In the genomic region with DNA sequence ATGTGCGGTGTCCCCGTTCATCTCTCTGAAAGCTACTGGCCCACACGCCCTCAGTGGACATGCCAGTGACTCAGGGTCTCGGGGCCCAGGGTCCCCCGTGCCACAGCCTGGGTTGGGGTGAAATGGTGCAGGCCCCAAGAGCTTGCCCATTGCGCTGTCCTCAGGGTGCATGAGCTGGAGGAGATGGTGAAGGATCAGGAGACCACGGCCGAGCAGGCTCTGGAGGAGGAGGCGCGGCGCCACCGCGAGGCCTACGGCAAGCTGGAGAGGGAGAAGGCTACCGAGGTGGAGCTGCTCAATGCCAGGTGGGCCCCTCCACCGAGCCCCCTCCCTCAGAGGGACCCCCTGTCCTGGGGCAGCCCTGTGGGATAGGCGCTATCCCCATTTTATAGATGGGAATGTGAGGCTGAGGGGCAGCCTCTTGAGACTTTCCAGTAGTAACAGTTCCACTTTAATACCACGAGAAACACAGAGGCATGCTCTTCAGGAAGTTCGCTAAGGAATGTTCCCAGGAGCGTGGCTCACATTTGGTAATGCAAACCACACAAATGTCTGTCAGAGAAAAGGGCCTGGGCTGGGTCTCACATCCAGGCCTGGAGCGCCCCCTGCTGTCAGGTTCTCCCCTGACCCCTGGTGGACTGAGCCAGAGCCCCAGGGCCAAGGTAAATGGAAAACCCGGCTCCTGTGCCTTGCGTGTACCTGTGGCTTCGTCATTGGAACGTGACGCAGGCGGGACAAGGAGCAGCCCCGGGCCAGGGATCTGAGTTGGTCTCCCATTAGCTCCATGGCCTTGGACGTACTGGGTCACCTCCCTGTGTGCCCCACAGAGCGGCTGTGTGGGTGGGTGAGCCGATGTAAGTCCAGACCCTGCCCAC, we compare ENCODE assay signal across 8 cellular contexts.
DNase-seq lines count a peak whose midpoint lies in the region; ATAC-seq and TF ChIP-seq lines count a peak whose summit lies in the region.

No MANE protein-coding gene starts in this region.

- WGBS in upper lobe of left lung, 2 donors: 74 to 85% methylated on average over 20 to 31 of the region's 31 CpGs

- POLR2A ChIA-PET in GM10248 (lab: Yijun Ruan, JAX): no interaction called here

- no peaks in the 10 kb centered on the region for H3K27me3 Mint-ChIP-seq in activated naive CD4-positive, alpha-beta T cell treated with anti-CD3 and anti-CD28 coated beads, Interleukin-2, amount 10 ng/mL, durations not matched to agents 7 days and 5 days

- DNase-seq in GM10248 (ENCODE audit: extremely low spot score) (peak; percentile 88), KG1 (lab: John Stamatoyannopoulos, UW) (peak; percentile 74), SKM-1 treated with dmso at 0.1 percent for 144 hours (lab: John Stamatoyannopoulos, UW; ENCODE audit: unreplicated experiment) (peak; percentile 78), glomerular visceral epithelial cell (ENCODE audit: extremely low spot score) (peak; percentile 88), posterior cingulate gyrus (peak; percentile 70 to 97 (median 92)), upper lobe of left lung (peak; percentile 86 to 88)
- DNase-seq in activated naive CD4-positive, alpha-beta T cell treated with anti-CD3 and anti-CD28 coated beads, Interleukin-2, amount 10 ng/mL, durations not matched to agents 7 days and 5 days: peak; percentile 90

- H3K4me3 Mint-ChIP-seq in activated naive CD4-positive, alpha-beta T cell treated with anti-CD3 and anti-CD28 coated beads, Interleukin-2, amount 10 ng/mL, durations not matched to agents 7 days and 5 days: no peak overlapping the region

- peak; percentile 90 for TF ChIP-seq CTCF in GM10248 (IDR thresholded peaks at IDR 0.05; ENCODE audit: control extremely low read depth, extremely low read depth, low read depth, missing control alignments)
- peak; percentile 76 to 94 (median 90) for TF ChIP-seq CTCF in upper lobe of left lung (IDR thresholded peaks at IDR 0.05)

- H3K27me3 ChIP-seq in upper lobe of left lung: no peaks in the 10 kb centered on the region

- H3K9me3 ChIP-seq in upper lobe of left lung: peaks cover 0 to 9% (median 0%) of the 10 kb centered on the region in 4 donors

- CTCF ChIA-PET in GM10248 (lab: Yijun Ruan, JAX): interaction anchor here (0.6 to 11.7 kb wide), 30 partner anchors 8 to 318 kb away, joined by 3 to 178 read pairs (median 4); no protein-coding TSS in a partner anchor
- CTCF ChIA-PET in activated naive CD4-positive, alpha-beta T cell treated with anti-CD3 and anti-CD28 coated beads, Interleukin-2, amount 10 ng/mL, durations not matched to agents 7 days and 5 days (lab: Charles Lee): interaction anchor here (0.6 to 5.8 kb wide), 15 partner anchors 8 to 316 kb away, joined by 3 to 47 read pairs (median 3); partner anchors contain the start of gene RAB11FIP4

- TF ChIP-seq EP300 in upper lobe of left lung (IDR thresholded peaks at IDR 0.05): no peak

- intact Hi-C loops in posterior cingulate gyrus (cut with DNase I): loop anchor here (1.0 to 2.0 kb wide), 2 partner anchors 88 to 136 kb away; no protein-coding TSS in a partner anchor

- H3K36me3 Mint-ChIP-seq in activated naive CD4-positive, alpha-beta T cell treated with anti-CD3 and anti-CD28 coated beads, Interleukin-2, amount 10 ng/mL, durations not matched to agents 7 days and 5 days: peaks cover 26% of the 10 kb centered on the region

- no peak for TF ChIP-seq POLR2A in upper lobe of left lung (IDR thresholded peaks at IDR 0.05)

- ATAC-seq in upper lobe of left lung (ENCODE audit: low FRiP score in 2 of 2) (peak; percentile 84 to 87), HG03097 (IDR thresholded peaks at IDR 0.05; ENCODE audit: low FRiP score, unreplicated experiment) (no peak)

- no peak overlapping the region for H3K4me3 ChIP-seq in upper lobe of left lung

- no peak overlapping the region for H3K27ac ChIP-seq in upper lobe of left lung

- H3K4me1 Mint-ChIP-seq in activated naive CD4-positive, alpha-beta T cell treated with anti-CD3 and anti-CD28 coated beads, Interleukin-2, amount 10 ng/mL, durations not matched to agents 7 days and 5 days: no peaks in the 10 kb centered on the region

- H3K36me3 ChIP-seq in upper lobe of left lung: peaks cover 0 to 36% (median 19%) of the 10 kb centered on the region in 4 donors

- peaks cover 0 to 6% (median 0%) of the 10 kb centered on the region in 4 donors for H3K4me1 ChIP-seq in upper lobe of left lung

- no peak overlapping the region for H3K27ac Mint-ChIP-seq in activated naive CD4-positive, alpha-beta T cell treated with anti-CD3 and anti-CD28 coated beads, Interleukin-2, amount 10 ng/mL, durations not matched to agents 7 days and 5 days

- H3K9me3 Mint-ChIP-seq in activated naive CD4-positive, alpha-beta T cell treated with anti-CD3 and anti-CD28 coated beads, Interleukin-2, amount 10 ng/mL, durations not matched to agents 7 days and 5 days: no peaks in the 10 kb centered on the region
